1 cellular context compared by ENCODE assay signal in genomic region chr6:71347119-71347518, GRCh38.
TF ChIP-seq lines count a peak whose summit lies in the region.

No MANE protein-coding gene starts in this region.

TF ChIP-seq in GM12878, 131 proteins besides CTCF, POLR2A, EP300 and RAD21 (continued from another document):
- TF ChIP-seq, protein P1, sequence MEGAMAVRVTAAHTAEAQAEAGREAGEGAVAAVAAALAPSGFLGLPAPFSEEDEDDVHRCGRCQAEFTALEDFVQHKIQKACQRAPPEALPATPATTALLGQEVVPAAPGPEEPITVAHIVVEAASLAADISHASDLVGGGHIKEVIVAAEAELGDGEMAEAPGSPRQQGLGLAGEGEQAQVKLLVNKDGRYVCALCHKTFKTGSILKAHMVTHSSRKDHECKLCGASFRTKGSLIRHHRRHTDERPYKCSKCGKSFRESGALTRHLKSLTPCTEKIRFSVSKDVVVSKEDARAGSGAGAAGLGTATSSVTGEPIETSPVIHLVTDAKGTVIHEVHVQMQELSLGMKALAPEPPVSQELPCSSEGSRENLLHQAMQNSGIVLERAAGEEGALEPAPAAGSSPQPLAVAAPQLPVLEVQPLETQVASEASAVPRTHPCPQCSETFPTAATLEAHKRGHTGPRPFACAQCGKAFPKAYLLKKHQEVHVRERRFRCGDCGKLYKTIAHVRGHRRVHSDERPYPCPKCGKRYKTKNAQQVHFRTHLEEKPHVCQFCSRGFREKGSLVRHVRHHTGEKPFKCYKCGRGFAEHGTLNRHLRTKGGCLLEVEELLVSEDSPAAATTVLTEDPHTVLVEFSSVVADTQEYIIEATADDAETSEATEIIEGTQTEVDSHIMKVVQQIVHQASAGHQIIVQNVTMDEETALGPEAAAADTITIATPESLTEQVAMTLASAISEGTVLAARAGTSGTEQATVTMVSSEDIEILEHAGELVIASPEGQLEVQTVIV (IDR thresholded peaks at IDR 0.05; ENCODE audit: borderline replicate concordance, partially characterized antibody), result no peak
- TF ChIP-seq RUNX3 (IDR thresholded peaks at IDR 0.05; ENCODE audit: low read length) (no peak), ATF7 (IDR thresholded peaks at IDR 0.05; ENCODE audit: low read depth) (no peak), NBN (IDR thresholded peaks at IDR 0.05) (no peak)
